ENCODE assay signal across 1 cellular context in genomic region chr11:65492637-65493366, GRCh38.
TF ChIP-seq lines count a peak whose summit lies in the region.

No MANE protein-coding gene starts in this region.

TF ChIP-seq in GM12878, 131 proteins besides CTCF, POLR2A, EP300 and RAD21 (continued from another document and continues in another):
- TF ChIP-seq CEBPZ (IDR thresholded peaks at IDR 0.05; ENCODE audit: low read depth, low read length) (no peak), ETV6 (conservative IDR thresholded peaks at IDR 0.05 in 1 of 2, IDR thresholded peaks at IDR 0.05 in 1 of 2; ENCODE audit: borderline replicate concordance in 1 of 2, low read depth in 1 of 2) (peak in 1 of 2 experiments; percentile 78; a peak in 2 of 4 replicates), TARDBP (IDR thresholded peaks at IDR 0.05; ENCODE audit: borderline replicate concordance) (no peak), DPF2 (IDR thresholded peaks at IDR 0.05) (no peak), MEF2A (IDR thresholded peaks at IDR 0.05; ENCODE audit: insufficient read depth, low read depth, low read length) (peak; percentile 71), ZNF24 (IDR thresholded peaks at IDR 0.05) (no peak), KAT2A (conservative IDR thresholded peaks at IDR 0.05; ENCODE audit: control insufficient read depth, low read depth, low read length) (no peak), PKNOX1 (IDR thresholded peaks at IDR 0.05) (peak; percentile 88), SRF (IDR thresholded peaks at IDR 0.05; ENCODE audit: low read depth in 2 of 2, low read length in 2 of 2) (no peak), FOS (IDR thresholded peaks at IDR 0.05; ENCODE audit: borderline replicate concordance, extremely low read depth, insufficient read length) (no peak), BRCA1 (IDR thresholded peaks at IDR 0.05; ENCODE audit: low read depth, low read length) (no peak), PAX5 (IDR thresholded peaks at IDR 0.05; ENCODE audit: borderline replicate concordance, low read depth, low read length) (peak; percentile 66; the same call in 1 of the 2 replicates), SMC3 (IDR thresholded peaks at IDR 0.05; ENCODE audit: borderline replicate concordance, low read length) (no peak; the same call in 1 of the 2 replicates), ZBED1 (IDR thresholded peaks at IDR 0.05; ENCODE audit: borderline replicate concordance) (peak; percentile 68), SREBF1 (IDR thresholded peaks at IDR 0.05; ENCODE audit: low read length) (no peak), ZBTB33 (IDR thresholded peaks at IDR 0.05) (no peak), FOXM1 (IDR thresholded peaks at IDR 0.05; ENCODE audit: low read depth, low read length) (no peak), NFYA (IDR thresholded peaks at IDR 0.05; ENCODE audit: borderline replicate concordance, low read depth, low read length) (no peak), FOXK2 (IDR thresholded peaks at IDR 0.05) (no peak), STAT3 (IDR thresholded peaks at IDR 0.05; ENCODE audit: low read depth, low read length) (no peak), HDGF (IDR thresholded peaks at IDR 0.05) (no peak), ZNF592 (IDR thresholded peaks at IDR 0.05) (no peak), BACH1 (IDR thresholded peaks at IDR 0.05; ENCODE audit: borderline replicate concordance) (no peak), ZNF384 (IDR thresholded peaks at IDR 0.05; ENCODE audit: borderline replicate concordance, low read depth, low read length) (no peak), SP1 (IDR thresholded peaks at IDR 0.05; ENCODE audit: low read depth, low read length) (peak; percentile 26), JUNB (IDR thresholded peaks at IDR 0.05) (peak; percentile 86), EZH2 (IDR thresholded peaks at IDR 0.05; ENCODE audit: borderline replicate concordance, control insufficient read depth, low read depth, low read length) (no peak), NFXL1 (IDR thresholded peaks at IDR 0.05; ENCODE audit: borderline replicate concordance) (no peak), RAD51 (IDR thresholded peaks at IDR 0.05) (no peak), CREM (IDR thresholded peaks at IDR 0.05; ENCODE audit: low read depth) (peak; percentile 71; the same call in 1 of the 2 replicates), SKIL (IDR thresholded peaks at IDR 0.05; ENCODE audit: low read depth, poor library complexity, severe bottlenecking) (peak; percentile 82), E2F8 (IDR thresholded peaks at IDR 0.05; ENCODE audit: low read depth, partially characterized antibody) (no peak), MLLT1 (IDR thresholded peaks at IDR 0.05) (no peak), TCF12 (IDR thresholded peaks at IDR 0.05; ENCODE audit: low read depth, low read length) (0 out of 2 replicates have a peak, but pooled peaks have one; percentile 4), IKZF1 (conservative IDR thresholded peaks at IDR 0.05) (peak; percentile 97), NBN (IDR thresholded peaks at IDR 0.05) (0 out of 2 replicates have a peak, but pooled peaks have one; percentile 30), SMAD1 (IDR thresholded peaks at IDR 0.05; ENCODE audit: low read depth, partially characterized antibody) (peak; percentile 12), PML (IDR thresholded peaks at IDR 0.05; ENCODE audit: low read length) (no peak), MYC (IDR thresholded peaks at IDR 0.05; ENCODE audit: insufficient read depth, insufficient read length, insufficient replicate concordance, low read length, severe bottlenecking) (no peak), NR2C1 (IDR thresholded peaks at IDR 0.05) (no peak), E4F1 (IDR thresholded peaks at IDR 0.05; ENCODE audit: borderline replicate concordance, partially characterized antibody) (no peak), CREB1 (IDR thresholded peaks at IDR 0.05; ENCODE audit: low read depth) (no peak), CBX5 (IDR thresholded peaks at IDR 0.05; ENCODE audit: low read depth) (no peak)
